Comparison of ENCODE assay signal across 8 cellular contexts in the genomic region with DNA sequence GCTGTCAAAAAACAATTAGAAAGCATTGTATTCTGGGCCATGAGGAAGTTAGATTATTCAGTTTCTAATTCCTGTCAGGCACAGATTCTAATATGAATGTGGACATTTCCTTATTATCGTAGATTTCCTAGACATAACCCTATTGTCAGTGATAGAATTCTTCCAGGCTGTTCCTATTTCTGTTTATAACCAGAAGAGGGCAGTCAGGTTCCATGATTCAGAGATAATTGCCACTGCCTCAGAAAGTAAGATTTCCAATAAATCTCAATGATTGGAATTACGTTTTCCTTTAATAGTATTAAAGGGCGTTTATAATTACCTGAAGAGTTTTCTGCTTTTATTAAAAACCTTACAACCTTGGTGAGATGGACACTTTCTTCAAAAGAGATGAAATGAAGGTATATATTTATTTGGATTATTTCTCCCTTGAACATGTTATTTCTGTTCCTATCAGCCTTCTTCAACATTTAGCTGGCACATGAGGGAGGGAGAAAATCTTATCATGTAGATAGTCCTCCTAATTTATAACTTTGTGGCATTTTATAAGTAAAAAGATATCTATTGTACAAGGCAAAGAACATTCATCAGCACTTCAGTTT.
DNase-seq lines count a peak whose midpoint lies in the region; ATAC-seq and TF ChIP-seq lines count a peak whose summit lies in the region.

No MANE protein-coding gene starts in this region.

- no peaks in the 10 kb centered on the region for H3K27me3 ChIP-seq in BJ (ENCODE audit: control insufficient read depth, insufficient read depth, low read length)
- H3K27me3 ChIP-seq in GM23248 (replicated peaks; ENCODE audit: insufficient read depth) = no peaks in the 10 kb centered on the region; the same call in none of the 2 replicates
- no peaks in the 10 kb centered on the region for H3K27me3 ChIP-seq in lower lobe of right lung (ENCODE audit: low read depth)

- H3K4me3 ChIP-seq in BJ (ENCODE audit: low read depth, low read length) (no peak overlapping the region), GM23248 (no peak overlapping the region), lower lobe of right lung (no peak overlapping the region)

- H3F3A ChIP-seq in GM23248 (ENCODE audit: insufficient read depth) = no peaks in the 10 kb centered on the region

- POLR2A ChIA-PET in BJ (lab: Charles Lee) = no interaction called here

- H4K20me1 ChIP-seq in GM23248 (ENCODE audit: insufficient read depth) = no peaks in the 10 kb centered on the region

- no peaks in the 10 kb centered on the region for H3K79me2 ChIP-seq in GM23248 (ENCODE audit: insufficient read depth)

- DNase-seq in BJ (ENCODE audit: low read depth) (no peak), GM23248 (peak; percentile 60), NCI-H460 (ENCODE audit: extremely low read depth, low read depth) (peak; percentile 33), lower lobe of right lung (no peak)
- DNase-seq in central memory CD4-positive, alpha-beta T cell = peak; percentile 1
- DNase-seq in activated CD4-positive, alpha-beta T cell treated with anti-CD3 and anti-CD28 coated beads, Interleukin-2, amount 50 U/mL, for 48 hours = no peak

- in situ Hi-C loops in GM23248 (cut with MboI) = loop anchor here (25.0 kb wide), 1 partner anchor 1692 kb away; no protein-coding TSS in a partner anchor

- CTCF ChIA-PET in BJ (lab: Yijun Ruan, JAX) = interaction anchor here (0.5 to 1.4 kb wide), 6 partner anchors 9 to 668 kb away, joined by 3 to 5 read pairs (median 3); no protein-coding TSS in a partner anchor

- ATAC-seq in lower lobe of right lung (peak in 1 of 2 donors; percentile 56), HG02571 (IDR thresholded peaks at IDR 0.05; ENCODE audit: unreplicated experiment) (no peak), HG03108 (IDR thresholded peaks at IDR 0.05; ENCODE audit: unreplicated experiment) (no peak)

- H3K9me3 ChIP-seq in GM23248 (ENCODE audit: low read depth) = no peaks in the 10 kb centered on the region
- no peaks in the 10 kb centered on the region for H3K9me3 ChIP-seq in lower lobe of right lung

- H3K9ac ChIP-seq in GM23248 = no peak overlapping the region

- H2AFZ ChIP-seq in GM23248 = no peak overlapping the region

- TF ChIP-seq CTCF in BJ (IDR thresholded peaks at IDR 0.05; ENCODE audit: insufficient read depth, low read depth, low read length) = peak; percentile 55
- peak; percentile 75 for TF ChIP-seq CTCF in lower lobe of right lung (IDR thresholded peaks at IDR 0.05)

- intact Hi-C loops in lower lobe of right lung (cut with DNase I) = no loop called here

- no peaks in the 10 kb centered on the region for H3K36me3 ChIP-seq in BJ (ENCODE audit: control insufficient read depth, insufficient read depth, low read length)
- no peaks in the 10 kb centered on the region for H3K36me3 ChIP-seq in GM23248 (ENCODE audit: low read depth)
- no peaks in the 10 kb centered on the region for H3K36me3 ChIP-seq in lower lobe of right lung

- WGBS in GM23248 (ENCODE audit: low coverage in 1 of 2, low lambda C conversion rate in 2 of 2, missing lambda C conversion rate in 2 of 2), 2 experiments = 0% methylated on average over 3 of the region's 3 CpGs

- H3K27ac ChIP-seq in GM23248 (no peak overlapping the region), lower lobe of right lung (peak overlapping the region; percentile 1)

- H3K9me2 ChIP-seq in GM23248 (ENCODE audit: insufficient read depth) = no peaks in the 10 kb centered on the region

- H3K4me1 ChIP-seq in GM23248 (ENCODE audit: insufficient read depth) = 0 out of 2 replicates have a peak, but pooled peaks cover 5% of the 10 kb centered on the region
- H3K4me1 ChIP-seq in lower lobe of right lung = peaks cover 27% of the 10 kb centered on the region

- H3K4me2 ChIP-seq in GM23248 (ENCODE audit: unreplicated experiment) = no peak overlapping the region

Comparison
In these comparisons a context has a peak if more than half of its experiments do, and no peak if none do; other contexts are left out.
1. DNase-seq: peak in GM23248 (single experiment), NCI-H460 (single experiment) and central memory CD4-positive, alpha-beta T cell (single experiment); none in BJ (single experiment), lower lobe of right lung (single experiment) and activated CD4-positive, alpha-beta T cell treated with anti-CD3 and anti-CD28 coated beads, Interleukin-2, amount 50 U/mL, for 48 hours (0 of 2).